ENCODE assay signal across 16 cellular contexts in the genomic region with DNA sequence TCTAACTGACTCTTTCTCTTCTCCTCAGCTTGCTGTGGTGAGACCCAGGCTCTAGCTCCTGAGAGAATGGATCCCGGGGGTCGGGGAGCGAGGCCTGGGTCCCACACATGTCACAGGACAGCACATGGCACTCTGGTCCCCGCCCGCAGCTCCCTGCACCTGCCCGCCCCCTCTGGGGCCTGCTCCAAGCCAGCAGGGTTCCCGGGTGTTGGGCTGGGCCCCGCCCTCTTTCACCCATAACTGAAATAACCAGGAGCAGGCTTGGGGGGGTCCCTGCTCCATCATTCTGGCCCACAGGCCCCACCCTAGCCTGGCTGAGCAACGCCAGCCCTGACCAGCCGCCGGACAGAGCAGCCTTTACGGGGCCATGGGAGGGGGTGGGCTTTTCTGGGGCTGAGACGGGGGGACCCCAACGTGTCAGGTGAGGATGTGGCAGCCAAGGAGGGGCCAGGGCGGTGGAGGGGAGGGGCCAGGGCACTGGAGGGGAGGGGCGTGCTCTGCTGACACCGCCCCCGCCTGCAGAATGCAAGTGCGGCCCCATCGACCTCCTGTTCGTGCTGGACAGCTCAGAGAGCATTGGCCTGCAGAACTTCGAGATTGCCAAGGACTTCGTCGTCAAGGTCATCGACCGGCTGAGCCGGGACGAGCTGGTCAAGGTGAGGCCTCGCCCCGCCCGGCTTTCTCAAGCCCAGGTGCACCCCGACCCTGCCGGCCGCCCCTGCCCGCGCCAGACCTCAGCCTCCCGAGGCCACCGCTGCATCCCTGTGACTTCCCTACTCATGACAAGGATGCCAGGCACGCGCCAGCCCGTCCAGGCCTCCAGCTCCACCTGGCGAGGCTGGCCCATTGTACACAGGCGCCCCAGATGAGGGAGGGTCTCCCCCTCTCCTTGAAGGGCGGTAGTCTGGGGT. TPM values are rescaled to one million over a fixed set of nuclear protein-coding genes. Genes with fewer than 3 reads are reported as not detected.
DNase-seq lines count a peak whose midpoint lies in the region; ATAC-seq, FAIRE-seq and TF ChIP-seq lines count a peak whose summit lies in the region.
"Had no signal": no experiment of that assay in that cellular context is flagged by ENCODE, and none has a peak within 500 bp of the region (broad histone marks: within the 10 kb centered on the region; RNA-seq: fewer than 3 reads in every experiment).

No MANE protein-coding gene starts in this region.

- H2AFZ ChIP-seq in K562 (ENCODE audit: low read depth, low read length): 0 out of 2 replicates have a peak overlapping the region, but pooled peaks have one; percentile 31

- H3K27me3 ChIP-seq in K562 (ENCODE audit: control insufficient read depth in 2 of 2, insufficient read depth in 2 of 2, low read length in 2 of 2): peaks cover 12 to 68% of the 10 kb centered on the region in 2 experiments

- H3K36me3 ChIP-seq in K562 (ENCODE audit: control insufficient read depth, insufficient read depth, low read length): no peaks in the 10 kb centered on the region

- no peak overlapping the region; a peak in 1 of 4 replicates for H3K9ac ChIP-seq in K562 (ENCODE audit: insufficient read depth in 1 of 2, low read depth in 2 of 2, low read length in 2 of 2)

- H3K79me2 ChIP-seq in K562 (ENCODE audit: control insufficient read depth, insufficient read depth, low read length): no peaks in the 10 kb centered on the region

- TF ChIP-seq CTCF in K562 (IDR thresholded peaks at IDR 0.05 in 2 of 3, conservative IDR thresholded peaks at IDR 0.05 in 1 of 3; ENCODE audit: insufficient read depth in 2 of 3, low read depth in 1 of 3, low read length in 3 of 3): no peak

- peaks cover 0 to 56% of the 10 kb centered on the region in 2 experiments; a peak in 2 of 5 replicates for H3K4me1 ChIP-seq in K562 (replicated peaks in 1 of 2; ENCODE audit: control insufficient read depth in 2 of 2, insufficient read depth in 2 of 2, low read length in 2 of 2)
- H3K4me1 ChIP-seq: Caco-2 had no signal

- no peak for TF ChIP-seq RAD21 in K562 (CRISPR knock-in tag; conservative IDR thresholded peaks at IDR 0.05 in 1 of 2, IDR thresholded peaks at IDR 0.05 in 1 of 2)

- no peak for TF ChIP-seq EP300 in K562 (IDR thresholded peaks at IDR 0.05; ENCODE audit: low read length)

- POLR2A ChIA-PET in K562 (lab: Yijun Ruan, JAX): interaction anchor here (0.7 kb wide), 1 partner anchor 8 kb away, joined by 3 read pairs; no protein-coding TSS in a partner anchor

- peaks cover 3% of the 10 kb centered on the region for H4K20me1 ChIP-seq in K562 (replicated peaks; ENCODE audit: control insufficient read depth, insufficient read depth, low read length)

- no TSS peak for BruUV-seq in K562 (replicated peaks; lab: Mats Ljungman, UMichigan)

- no peaks in the 10 kb centered on the region for H3K9me1 ChIP-seq in K562 (ENCODE audit: control insufficient read depth, insufficient read depth, low read length)

- H3K27ac ChIP-seq in K562 (ENCODE audit: extremely low read depth, low read depth, low read length): no peak overlapping the region

- WGBS in K562 (ENCODE audit: insufficient coverage, low coverage, missing lambda C conversion rate): 15% methylated on average over 28 of the region's 44 CpGs

- in situ Hi-C loops in K562 (cut with MboI): no loop called here

- CTCF ChIA-PET in K562 (lab: Yijun Ruan, JAX; ENCODE audit: low intra/inter-chr PET ratio): no interaction called here

- TF ChIP-seq POLR2A in K562 (conservative IDR thresholded peaks at IDR 0.05): no peak

- peak; percentile 33 for DNase-seq in activated CD8-positive, alpha-beta memory T cell treated with anti-CD3 and anti-CD28 coated beads, Interleukin-2, amount 50 U/mL, for 48 hours
- no peak for DNase-seq in activated CD8-positive, alpha-beta memory T cell treated with anti-CD3 and anti-CD28 coated beads, Interleukin-2, amount 50 U/mL, for 4 hours
- DNase-seq in K562 (ENCODE audit: extremely low read depth in 1 of 4, low spot score in 3 of 4) (peak in 3 of 4 experiments; percentile 58 to 76 (median 75)), iPS-NIHi7 (ENCODE audit: extremely low spot score) (peak; percentile 45), NCI-H82 treated with DMSO at 0.1 percent for 48 hours (lab: John Stamatoyannopoulos, UW; ENCODE audit: unreplicated experiment) (no peak), NCI-H1694 (lab: John Stamatoyannopoulos, UW) (no peak)
- DNase-seq in stimulated activated CD8-positive, alpha-beta memory T cell treated with anti-CD3 and anti-CD28 coated beads, Interleukin-4, amount 100 ng/mL, for 48 hours: peak; percentile 21
- DNase-seq: activated CD4-positive, CD25-positive, alpha-beta regulatory T cell treated with anti-CD3 and anti-CD28 coated beads, Interleukin-2, amount 50 U/mL, for 72 hours; cortex of kidney; NCI-H187; small intestine; trophoblast cell had no signal

- no peak for FAIRE-seq in K562 (lab: Jason Lieb, UNC)
- FAIRE-seq: small intestine had no signal

- intact Hi-C loops in K562 (cut with micrococcal nuclease): no loop called here

- ATAC-seq in K562 (peak; percentile 83), HG02981 (IDR thresholded peaks at IDR 0.05; ENCODE audit: unreplicated experiment) (no peak)
- ATAC-seq: naive thymus-derived CD8-positive, alpha-beta T cell had no signal

- no peaks in the 10 kb centered on the region for H3K9me3 ChIP-seq in K562 (replicated peaks; ENCODE audit: control insufficient read depth, insufficient read depth, low read depth, low read length)
- H3K9me3 ChIP-seq: Caco-2 had no signal

- no peak overlapping the region for H3K4me3 ChIP-seq in K562

- H3K4me2 ChIP-seq in K562 (ENCODE audit: insufficient read depth, low read length): 0 out of 2 replicates have a peak overlapping the region, but pooled peaks have one; percentile 37

TF ChIP-seq in K562, 482 proteins besides CTCF, POLR2A, EP300 and RAD21:
- TF ChIP-seq ESRRA (IDR thresholded peaks at IDR 0.05; ENCODE audit: borderline replicate concordance, low read depth) (peak; percentile 53), MAFG (tag; conservative IDR thresholded peaks at IDR 0.05) (no peak), HNRNPH1 (optimal IDR thresholded peaks at IDR 0.05; ENCODE audit: low read depth, low read length) (no peak), ESRRB (CRISPR knock-in tag; IDR thresholded peaks at IDR 0.05; ENCODE audit: borderline replicate concordance) (no peak), SIX5 (IDR thresholded peaks at IDR 0.05; ENCODE audit: borderline replicate concordance in 1 of 2, insufficient read depth in 1 of 2, low read depth in 1 of 2, low read length in 2 of 2) (no peak), NRF1 (conservative IDR thresholded peaks at IDR 0.05 in 1 of 2, IDR thresholded peaks at IDR 0.05 in 1 of 2) (peak in 1 of 2 experiments; percentile 17; a peak in 1 of 4 replicates)
- TF ChIP-seq, protein P1, sequence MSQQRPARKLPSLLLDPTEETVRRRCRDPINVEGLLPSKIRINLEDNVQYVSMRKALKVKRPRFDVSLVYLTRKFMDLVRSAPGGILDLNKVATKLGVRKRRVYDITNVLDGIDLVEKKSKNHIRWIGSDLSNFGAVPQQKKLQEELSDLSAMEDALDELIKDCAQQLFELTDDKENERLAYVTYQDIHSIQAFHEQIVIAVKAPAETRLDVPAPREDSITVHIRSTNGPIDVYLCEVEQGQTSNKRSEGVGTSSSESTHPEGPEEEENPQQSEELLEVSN (IDR thresholded peaks at IDR 0.05; ENCODE audit: borderline replicate concordance in 1 of 2, extremely low read depth in 1 of 2, insufficient read depth in 1 of 2, insufficient read length in 1 of 2, low read depth in 1 of 2, low read length in 1 of 2, poor library complexity in 1 of 2, severe bottlenecking in 1 of 2): peak in 1 of 2 experiments; percentile 19

RNA-seq across cellular contexts. Expression of a gene that starts 19.4 kb away (rescaled TPM):
- total RNA-seq in K562 (2011; cell fraction: chromatin; rRNA removed; ENCODE audit: low replicate concordance): 0.32 and 1.5 TPM in 2 replicates
- total RNA-seq in K562 (2011; cell fraction: nucleolus; rRNA removed): 1.7 and 3.8 TPM in 2 replicates
- 1.2 and 1.4 TPM in 2 replicates for total RNA-seq in K562 (2011; cell fraction: nucleoplasm; rRNA removed)
- total RNA-seq in K562 (2014; rRNA removed) (0.14 and 0.53 TPM in 2 replicates), K562 (2014; rRNA removed; fragmentation: Illumina TruSeq; extraction: Trizol) (0.13 TPM in 1 of 2 replicates, not detected in the other), K562 (2015; rRNA removed; fragmentation: Illumina TruSeq; extraction: Trizol) (0.04 and 0.14 TPM in 2 replicates), K562 (2021) (1.2 and 1.3 TPM in 2 replicates)
- polyA plus RNA-seq in K562 (2011; rRNA removed) (0.10 and 0.39 TPM in 2 replicates), K562 (2014; fragmentation: Illumina TruSeq; extraction: Trizol) (0.07 and 0.21 TPM in 2 replicates), K562 (2014; fragmentation: Nextera tagmentation; extraction: Ambion mirVana) (not detected), K562 (2014; rRNA removed) (0.50 and 0.76 TPM in 2 replicates)
- 0.21 and 0.48 TPM in 2 replicates for polyA plus RNA-seq in K562 (2011; cell fraction: cytosol; rRNA removed)
- polyA plus RNA-seq in K562 (2011; cell fraction: nucleus; rRNA removed): 3.8 and 4.4 TPM in 2 replicates
- polyA plus RNA-seq in K562 (2012): 0.57 and 1.5 TPM in 2 replicates
- not detected in 2 replicates for polyA minus RNA-seq in K562 (2011; rRNA and poly(A)+ RNA removed)
- polyA minus RNA-seq in K562 (2011; cell fraction: cytosol; rRNA and poly(A)+ RNA removed): 1.5 TPM in 1 of 2 replicates, not detected in the other
- polyA minus RNA-seq in K562 (2011; cell fraction: nucleus; rRNA and poly(A)+ RNA removed): 0.40 and 1.2 TPM in 2 replicates
- polyA plus RNA-seq: IgD-negative memory B cell had no signal

Comparison
In these comparisons a context has a peak if more than half of its experiments do, and no peak if none do; other contexts are left out.
1. DNase-seq: peak in activated CD8-positive, alpha-beta memory T cell treated with anti-CD3 and anti-CD28 coated beads, Interleukin-2, amount 50 U/mL, for 48 hours (single experiment), K562 (3 of 4), iPS-NIHi7 (single experiment) and stimulated activated CD8-positive, alpha-beta memory T cell treated with anti-CD3 and anti-CD28 coated beads, Interleukin-4, amount 100 ng/mL, for 48 hours (single experiment); none in activated CD8-positive, alpha-beta memory T cell treated with anti-CD3 and anti-CD28 coated beads, Interleukin-2, amount 50 U/mL, for 4 hours (single experiment), NCI-H82 treated with DMSO at 0.1 percent for 48 hours (single experiment) and NCI-H1694 (single experiment).